Comparison of ENCODE assay signal across 1 cellular context in genomic region chr16:10332301-10332700, GRCh38.
TF ChIP-seq lines count a peak whose summit lies in the region.

No MANE protein-coding gene starts in this region.

TF ChIP-seq in H1, 55 proteins besides CTCF, POLR2A, EP300 and RAD21:
- TF ChIP-seq POLR2AphosphoS5 (IDR thresholded peaks at IDR 0.05; ENCODE audit: low read depth, low read length) (no peak), TEAD4 (IDR thresholded peaks at IDR 0.05; ENCODE audit: low read depth, low read length) (0 out of 2 replicates have a peak, but pooled peaks have one; percentile 23)
TF ChIP-seq in H1: peak in this region for 1.
